ENCODE assay signal across 18 cellular contexts in genomic region chr13:114022876-114023275, GRCh38. TPM values are rescaled to one million over a fixed set of nuclear protein-coding genes. Genes with fewer than 3 reads are reported as not detected.
DNase-seq lines count a peak whose midpoint lies in the region; ATAC-seq and TF ChIP-seq lines count a peak whose summit lies in the region.
"Had no signal": no experiment of that assay in that cellular context is flagged by ENCODE, and none has a peak within 500 bp of the region (broad histone marks: within the 10 kb centered on the region; RNA-seq: fewer than 3 reads in every experiment).

No MANE protein-coding gene starts in this region.

- TF ChIP-seq POLR2A in vagina (IDR thresholded peaks at IDR 0.05), result no peak

- CTCF ChIA-PET in BJ (lab: Yijun Ruan, JAX), result no interaction called here

- peak overlapping the region; percentile 69 for H3K4me2 ChIP-seq in OCI-LY1 (ENCODE audit: low read length)
- H3K4me2 ChIP-seq: A549 had no signal

- H3K27me3 ChIP-seq in BJ (ENCODE audit: control insufficient read depth, insufficient read depth, low read length) (no peaks in the 10 kb centered on the region), OCI-LY1 (ENCODE audit: insufficient read depth, low read length) (no peaks in the 10 kb centered on the region), vagina (no peaks in the 10 kb centered on the region)

- peaks cover 45% of the 10 kb centered on the region for H3K36me3 ChIP-seq in BJ (ENCODE audit: control insufficient read depth, insufficient read depth, low read length)
- peaks cover 34% of the 10 kb centered on the region for H3K36me3 ChIP-seq in OCI-LY1 (ENCODE audit: insufficient read depth, low read length)
- H3K36me3 ChIP-seq in vagina, result peaks cover 0 to 21% of the 10 kb centered on the region in 2 donors

- no peaks in the 10 kb centered on the region for H3K27me3 Mint-ChIP-seq in activated T-cell treated with anti-CD3 and anti-CD28 coated beads, Interleukin-2, amount 50 U/mL, for 24 hours
- no peaks in the 10 kb centered on the region for H3K27me3 Mint-ChIP-seq in effector memory CD8-positive, alpha-beta T cell

- H3K27ac Mint-ChIP-seq in activated T-cell treated with anti-CD3 and anti-CD28 coated beads, Interleukin-2, amount 50 U/mL, for 24 hours, result peak overlapping the region; percentile 53
- peak overlapping the region; percentile 28 to 49 for H3K27ac Mint-ChIP-seq in effector memory CD8-positive, alpha-beta T cell

- H3K9me3 Mint-ChIP-seq in activated T-cell treated with anti-CD3 and anti-CD28 coated beads, Interleukin-2, amount 50 U/mL, for 24 hours, result no peaks in the 10 kb centered on the region
- no peaks in the 10 kb centered on the region for H3K9me3 Mint-ChIP-seq in effector memory CD8-positive, alpha-beta T cell
- H3K9me3 Mint-ChIP-seq: H9 had no signal

- H3K4me1 ChIP-seq in OCI-LY1 (ENCODE audit: insufficient read depth, low read length, severe bottlenecking) (peaks cover 79% of the 10 kb centered on the region), vagina (peaks cover 20% of the 10 kb centered on the region)
- H3K4me1 ChIP-seq: A549 had no signal

- no peaks in the 10 kb centered on the region for H3K9me3 ChIP-seq in OCI-LY1 (ENCODE audit: low read length)
- H3K9me3 ChIP-seq in vagina, result no peaks in the 10 kb centered on the region
- H3K9me3 ChIP-seq: A549 had no signal

- no peaks in the 10 kb centered on the region; the same call in 1 of the 2 replicates for H3F3A ChIP-seq in OCI-LY1 (ENCODE audit: insufficient read depth, low read length)

- H3K9me2 ChIP-seq in OCI-LY1 (ENCODE audit: low read depth, low read length), result no peaks in the 10 kb centered on the region

- H3K9ac ChIP-seq in OCI-LY1 (ENCODE audit: low read length), result peak overlapping the region; percentile 65

- H3K79me2 ChIP-seq in OCI-LY1 (ENCODE audit: insufficient read depth, low read length), result no peaks in the 10 kb centered on the region

- intact Hi-C loops in vagina (cut with DNase I), result no loop called here

- H3K27ac ChIP-seq in OCI-LY1 (ENCODE audit: low read depth, low read length, poor library complexity, severe bottlenecking) (peak overlapping the region; percentile 94), vagina (no peak overlapping the region)
- H3K27ac ChIP-seq: A549 had no signal

- TF ChIP-seq CTCF in BJ (IDR thresholded peaks at IDR 0.05; ENCODE audit: insufficient read depth, low read depth, low read length) (no peak), OCI-LY1 (IDR thresholded peaks at IDR 0.05; ENCODE audit: low read length) (no peak), vagina (IDR thresholded peaks at IDR 0.05) (no peak)

- no peak overlapping the region for H2AFZ ChIP-seq in OCI-LY1 (ENCODE audit: low read length)

- H3K4me3 ChIP-seq in BJ (ENCODE audit: low read depth, low read length), result no peak overlapping the region
- H3K4me3 ChIP-seq in OCI-LY1 (ENCODE audit: low read depth, low read length, poor library complexity, severe bottlenecking), result peak overlapping the region; percentile 66
- H3K4me3 ChIP-seq in vagina, result no peak overlapping the region
- H3K4me3 ChIP-seq: A549 had no signal

- ATAC-seq in effector memory CD8-positive, alpha-beta T cell (replicated peaks), result no peak
- no peak for ATAC-seq in HG03439 (IDR thresholded peaks at IDR 0.05; ENCODE audit: unreplicated experiment)
- ATAC-seq: A549 had no signal

- H4K20me1 ChIP-seq in OCI-LY1 (ENCODE audit: insufficient read depth, low read length), result no peaks in the 10 kb centered on the region

- no peak for DNase-seq in activated T-cell treated with anti-CD3 and anti-CD28 coated beads, Interleukin-2, amount 50 U/mL, for 24 hours
- no peak for DNase-seq in activated T-cell treated with anti-CD3 and anti-CD28 coated beads, Interleukin-2, amount 50 U/mL, for 48 hours
- peak; percentile 27 for DNase-seq in BJ (ENCODE audit: low read depth)
- no peak for DNase-seq in effector memory CD8-positive, alpha-beta T cell
- no peak for DNase-seq in activated CD8-positive, alpha-beta memory T cell treated with anti-CD3 and anti-CD28 coated beads, Interleukin-2, amount 50 U/mL, for 48 hours
- DNase-seq in vagina (ENCODE audit: extremely low spot score in 2 of 2), result no peak
- DNase-seq: C1 segment of cervical spinal cord; CD8-positive, alpha-beta memory T cell; DMS53; H9; IMR-90; NCI-H1436; NCI-H1930; NCI-H345; NCI-H524 treated with DMSO at 0.1 percent for 48 hours had no signal

- H3K4me3 Mint-ChIP-seq in activated T-cell treated with anti-CD3 and anti-CD28 coated beads, Interleukin-2, amount 50 U/mL, for 24 hours, result no peak overlapping the region
- no peak overlapping the region for H3K4me3 Mint-ChIP-seq in effector memory CD8-positive, alpha-beta T cell
- H3K4me3 Mint-ChIP-seq: CD8-positive, alpha-beta memory T cell; H9 had no signal

- H3K4me1 Mint-ChIP-seq in activated T-cell treated with anti-CD3 and anti-CD28 coated beads, Interleukin-2, amount 50 U/mL, for 24 hours (ENCODE audit: low read depth), result no peaks in the 10 kb centered on the region
- H3K4me1 Mint-ChIP-seq in effector memory CD8-positive, alpha-beta T cell (ENCODE audit: low read depth in 2 of 2), result peaks cover 0 to 4% of the 10 kb centered on the region in 2 donors

- POLR2A ChIA-PET in BJ (lab: Charles Lee), result no interaction called here

- H3K36me3 Mint-ChIP-seq in activated T-cell treated with anti-CD3 and anti-CD28 coated beads, Interleukin-2, amount 50 U/mL, for 24 hours (ENCODE audit: low read depth), result peaks cover 75% of the 10 kb centered on the region
- peaks cover 67% of the 10 kb centered on the region for H3K36me3 Mint-ChIP-seq in effector memory CD8-positive, alpha-beta T cell (ENCODE audit: insufficient read depth)

RNA-seq across cellular contexts. Expression of gene C13orf46, which starts 49.0 kb away (rescaled TPM):
- polyA plus RNA-seq in BJ (2011; rRNA removed), result 0.58 and 0.65 TPM in 2 replicates
- 1.0 and 1.1 TPM in 2 replicates for polyA minus RNA-seq in BJ (2011; rRNA and poly(A)+ RNA removed)
- not detected for total RNA-seq in vagina
